In genomic region chr12:52362118-52362726, GRCh38 we compare ENCODE assay signal across 2 cellular contexts.
TF ChIP-seq lines count a peak whose summit lies in the region.

No MANE protein-coding gene starts in this region.

TF ChIP-seq in HCT116, 20 proteins besides CTCF, POLR2A, EP300 and RAD21:
- TF ChIP-seq, protein P1, sequence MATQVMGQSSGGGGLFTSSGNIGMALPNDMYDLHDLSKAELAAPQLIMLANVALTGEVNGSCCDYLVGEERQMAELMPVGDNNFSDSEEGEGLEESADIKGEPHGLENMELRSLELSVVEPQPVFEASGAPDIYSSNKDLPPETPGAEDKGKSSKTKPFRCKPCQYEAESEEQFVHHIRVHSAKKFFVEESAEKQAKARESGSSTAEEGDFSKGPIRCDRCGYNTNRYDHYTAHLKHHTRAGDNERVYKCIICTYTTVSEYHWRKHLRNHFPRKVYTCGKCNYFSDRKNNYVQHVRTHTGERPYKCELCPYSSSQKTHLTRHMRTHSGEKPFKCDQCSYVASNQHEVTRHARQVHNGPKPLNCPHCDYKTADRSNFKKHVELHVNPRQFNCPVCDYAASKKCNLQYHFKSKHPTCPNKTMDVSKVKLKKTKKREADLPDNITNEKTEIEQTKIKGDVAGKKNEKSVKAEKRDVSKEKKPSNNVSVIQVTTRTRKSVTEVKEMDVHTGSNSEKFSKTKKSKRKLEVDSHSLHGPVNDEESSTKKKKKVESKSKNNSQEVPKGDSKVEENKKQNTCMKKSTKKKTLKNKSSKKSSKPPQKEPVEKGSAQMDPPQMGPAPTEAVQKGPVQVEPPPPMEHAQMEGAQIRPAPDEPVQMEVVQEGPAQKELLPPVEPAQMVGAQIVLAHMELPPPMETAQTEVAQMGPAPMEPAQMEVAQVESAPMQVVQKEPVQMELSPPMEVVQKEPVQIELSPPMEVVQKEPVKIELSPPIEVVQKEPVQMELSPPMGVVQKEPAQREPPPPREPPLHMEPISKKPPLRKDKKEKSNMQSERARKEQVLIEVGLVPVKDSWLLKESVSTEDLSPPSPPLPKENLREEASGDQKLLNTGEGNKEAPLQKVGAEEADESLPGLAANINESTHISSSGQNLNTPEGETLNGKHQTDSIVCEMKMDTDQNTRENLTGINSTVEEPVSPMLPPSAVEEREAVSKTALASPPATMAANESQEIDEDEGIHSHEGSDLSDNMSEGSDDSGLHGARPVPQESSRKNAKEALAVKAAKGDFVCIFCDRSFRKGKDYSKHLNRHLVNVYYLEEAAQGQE (IDR thresholded peaks at IDR 0.05; ENCODE audit: low read depth), result no peak
- TF ChIP-seq JUND (IDR thresholded peaks at IDR 0.05), result no peak
- TF ChIP-seq, protein P2, sequence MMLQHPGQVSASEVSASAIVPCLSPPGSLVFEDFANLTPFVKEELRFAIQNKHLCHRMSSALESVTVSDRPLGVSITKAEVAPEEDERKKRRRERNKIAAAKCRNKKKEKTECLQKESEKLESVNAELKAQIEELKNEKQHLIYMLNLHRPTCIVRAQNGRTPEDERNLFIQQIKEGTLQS (IDR thresholded peaks at IDR 0.05), result no peak
- TF ChIP-seq, protein P3, sequence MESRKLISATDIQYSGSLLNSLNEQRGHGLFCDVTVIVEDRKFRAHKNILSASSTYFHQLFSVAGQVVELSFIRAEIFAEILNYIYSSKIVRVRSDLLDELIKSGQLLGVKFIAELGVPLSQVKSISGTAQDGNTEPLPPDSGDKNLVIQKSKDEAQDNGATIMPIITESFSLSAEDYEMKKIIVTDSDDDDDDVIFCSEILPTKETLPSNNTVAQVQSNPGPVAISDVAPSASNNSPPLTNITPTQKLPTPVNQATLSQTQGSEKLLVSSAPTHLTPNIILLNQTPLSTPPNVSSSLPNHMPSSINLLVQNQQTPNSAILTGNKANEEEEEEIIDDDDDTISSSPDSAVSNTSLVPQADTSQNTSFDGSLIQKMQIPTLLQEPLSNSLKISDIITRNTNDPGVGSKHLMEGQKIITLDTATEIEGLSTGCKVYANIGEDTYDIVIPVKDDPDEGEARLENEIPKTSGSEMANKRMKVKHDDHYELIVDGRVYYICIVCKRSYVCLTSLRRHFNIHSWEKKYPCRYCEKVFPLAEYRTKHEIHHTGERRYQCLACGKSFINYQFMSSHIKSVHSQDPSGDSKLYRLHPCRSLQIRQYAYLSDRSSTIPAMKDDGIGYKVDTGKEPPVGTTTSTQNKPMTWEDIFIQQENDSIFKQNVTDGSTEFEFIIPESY (IDR thresholded peaks at IDR 0.05; ENCODE audit: extremely low read depth, insufficient replicate concordance, low read length), result no peak
- TF ChIP-seq, protein P4, sequence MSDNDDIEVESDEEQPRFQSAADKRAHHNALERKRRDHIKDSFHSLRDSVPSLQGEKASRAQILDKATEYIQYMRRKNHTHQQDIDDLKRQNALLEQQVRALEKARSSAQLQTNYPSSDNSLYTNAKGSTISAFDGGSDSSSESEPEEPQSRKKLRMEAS (IDR thresholded peaks at IDR 0.05), result no peak
- TF ChIP-seq POLR2AphosphoS5 (IDR thresholded peaks at IDR 0.05; ENCODE audit: low read depth, low read length), result no peak
- no peak for TF ChIP-seq CEBPB (IDR thresholded peaks at IDR 0.05; ENCODE audit: low read depth)
- TF ChIP-seq EZH2phosphoT487 (IDR thresholded peaks at IDR 0.05; ENCODE audit: borderline replicate concordance), result no peak
- no peak for TF ChIP-seq SP1 (IDR thresholded peaks at IDR 0.05; ENCODE audit: low read depth)
- no peak for TF ChIP-seq ZFX (IDR thresholded peaks at IDR 0.05)
- no peak for TF ChIP-seq CBX3 (IDR thresholded peaks at IDR 0.05; ENCODE audit: low read depth)
- TF ChIP-seq TCF7L2 (IDR thresholded peaks at IDR 0.05; ENCODE audit: borderline replicate concordance, extremely low read depth, insufficient read depth, insufficient read length), result no peak
- TF ChIP-seq EGR1 (IDR thresholded peaks at IDR 0.05; ENCODE audit: low read depth), result no peak
- TF ChIP-seq EZH2 (IDR thresholded peaks at IDR 0.05), result no peak

TF ChIP-seq in WTC11, 78 proteins besides CTCF, POLR2A, EP300 and RAD21 (continued from another document):
- TF ChIP-seq ZNF281 (CRISPR knock-in tag; IDR thresholded peaks at IDR 0.05), result no peak
